Comparison of ENCODE assay signal across 11 cellular contexts in genomic region chr6:21808045-21808470, GRCh38.
DNase-seq lines count a peak whose midpoint lies in the region; ATAC-seq and TF ChIP-seq lines count a peak whose summit lies in the region.
"Had no signal": no experiment of that assay in that cellular context is flagged by ENCODE, and none has a peak within 500 bp of the region (broad histone marks: within the 10 kb centered on the region; RNA-seq: fewer than 3 reads in every experiment).

No MANE protein-coding gene starts in this region.

- no peak overlapping the region for H2BK5ac ChIP-seq in H9 (ENCODE audit: insufficient read length, low read length)

- H3K4me1 ChIP-seq in H9 (ENCODE audit: insufficient read depth, low read length) = no peaks in the 10 kb centered on the region; the same call in 1 of the 2 replicates
- peaks cover 0 to 6% of the 10 kb centered on the region in 2 donors for H3K4me1 ChIP-seq in adrenal gland (replicated peaks in 1 of 2)
- H3K4me1 ChIP-seq in heart right ventricle = peaks cover 0 to 27% (median 20%) of the 10 kb centered on the region in 9 donors

- H3K4me3 Mint-ChIP-seq in H9 = no peak overlapping the region
- H3K4me3 Mint-ChIP-seq: stimulated activated naive B cell treated with anti-CD40 and anti-IgM and Interleukin-4, amounts not matched to agents 10 μg/mL and 1 μg/mL and 100 μg/mL, for 72 hours had no signal

- H2AFZ ChIP-seq in H9 (ENCODE audit: low read length) = no peak overlapping the region
- H2AFZ ChIP-seq: PC-9 had no signal

- TF ChIP-seq CTCF in H9 (conservative IDR thresholded peaks at IDR 0.05) (no peak), adrenal gland (IDR thresholded peaks at IDR 0.05) (no peak), heart right ventricle (IDR thresholded peaks at IDR 0.05) (no peak)

- H3K9ac ChIP-seq in H9 (ENCODE audit: extremely low read depth, insufficient read length, low read length) = no peak overlapping the region

- H3K27me3 Mint-ChIP-seq in H9 (ENCODE audit: low read depth) = no peaks in the 10 kb centered on the region
- H3K27me3 Mint-ChIP-seq: stimulated activated naive B cell treated with anti-CD40 and anti-IgM and Interleukin-4, amounts not matched to agents 10 μg/mL and 1 μg/mL and 100 μg/mL, for 72 hours had no signal

- no peak overlapping the region for H3K4ac ChIP-seq in H9 (ENCODE audit: low read depth, low read length)

- no peak for TF ChIP-seq POLR2A in adrenal gland (IDR thresholded peaks at IDR 0.05)

- H3K4me1 Mint-ChIP-seq in H9 = peaks cover 16 to 19% of the 10 kb centered on the region in 2 experiments
- H3K4me1 Mint-ChIP-seq: stimulated activated naive B cell treated with anti-CD40 and anti-IgM and Interleukin-4, amounts not matched to agents 10 μg/mL and 1 μg/mL and 100 μg/mL, for 72 hours had no signal

- H3K27ac Mint-ChIP-seq in H9 = peak overlapping the region; percentile 57 to 88 (median 79); a peak in 6 of 7 replicates
- H3K27ac Mint-ChIP-seq: stimulated activated naive B cell treated with anti-CD40 and anti-IgM and Interleukin-4, amounts not matched to agents 10 μg/mL and 1 μg/mL and 100 μg/mL, for 72 hours had no signal

- H3K56ac ChIP-seq in H9 (ENCODE audit: insufficient read length, low read depth, low read length) = no peak overlapping the region

- peaks cover 2% of the 10 kb centered on the region; the same call in 1 of the 2 replicates for H3K79me2 ChIP-seq in H9 (ENCODE audit: insufficient read depth, low read length)

- no peak overlapping the region for H3K14ac ChIP-seq in H9 (ENCODE audit: insufficient read depth, low read length)

- peaks cover 9 to 38% (median 24%) of the 10 kb centered on the region in 3 experiments for H3K36me3 Mint-ChIP-seq in H9 (ENCODE audit: insufficient read depth in 1 of 3, low read depth in 3 of 3)
- H3K36me3 Mint-ChIP-seq: stimulated activated naive B cell treated with anti-CD40 and anti-IgM and Interleukin-4, amounts not matched to agents 10 μg/mL and 1 μg/mL and 100 μg/mL, for 72 hours had no signal

- H3K4me3 ChIP-seq in adrenal gland (peak overlapping the region in 1 of 4 donors; percentile 6), heart right ventricle (peak overlapping the region in 3 of 10 donors; percentile 3 to 17 (median 17)), skeletal muscle cell (ENCODE audit: low read depth, low read length) (no peak overlapping the region)
- H3K4me3 ChIP-seq: PC-9 had no signal

- H2AK5ac ChIP-seq in H9 (ENCODE audit: insufficient read length, low read length) = no peak overlapping the region

- no peaks in the 10 kb centered on the region for H3K36me3 ChIP-seq in adrenal gland (replicated peaks in 1 of 2)
- no peaks in the 10 kb centered on the region for H3K36me3 ChIP-seq in heart right ventricle

- H2BK120ac ChIP-seq in H9 (ENCODE audit: low read depth, low read length, poor library complexity, severe bottlenecking) = no peak overlapping the region

- no peak overlapping the region for H3K4me2 ChIP-seq in H9 (ENCODE audit: insufficient read depth, insufficient read length, low read length)
- H3K4me2 ChIP-seq: PC-9 had no signal

- H4K5ac ChIP-seq in H9 (ENCODE audit: insufficient read length, low read depth, low read length) = no peak overlapping the region

- no peak overlapping the region for H3T11ph ChIP-seq in H9 (ENCODE audit: low read length)

- H2BK20ac ChIP-seq in H9 (ENCODE audit: low read depth, low read length, poor library complexity, severe bottlenecking) = no peak overlapping the region

- WGBS in H9 (ENCODE audit: extremely low coverage, insufficient read length, low lambda C conversion rate) = no CpG with 5 or more reads among the region's 7 CpGs
- 47 to 61% (median 49%) methylated on average over 7 of the region's 7 CpGs for WGBS in adrenal gland, 4 donors
- 43 to 60% methylated on average over 7 of the region's 7 CpGs for WGBS in heart right ventricle, 2 donors

- H3K9me3 ChIP-seq in H9 (ENCODE audit: control insufficient read depth, low read depth, low read length) = no peaks in the 10 kb centered on the region
- no peaks in the 10 kb centered on the region for H3K9me3 ChIP-seq in adrenal gland (replicated peaks in 1 of 3)
- H3K9me3 ChIP-seq in heart right ventricle = no peaks in the 10 kb centered on the region

- DNase-seq in H9 (no peak), adrenal gland (peak in 4 of 7 donors; percentile 24 to 37 (median 26)), heart right ventricle (peak in 1 of 2 donors; percentile 30), skeletal muscle cell (ENCODE audit: low read depth) (peak; percentile 71), globus pallidus (ENCODE audit: low spot score) (no peak), amniotic stem cell (lab: John Stamatoyannopoulos, UW) (no peak)
- no peak for DNase-seq in stimulated activated CD4-positive, alpha-beta T cell treated with anti-CD3 and anti-CD28 coated beads, Interleukin-1b, Interleukin-23, amount 100 ng/mL, for 48 hours
- DNase-seq: Karpas-422; stimulated activated naive B cell treated with anti-CD40 and anti-IgM and Interleukin-4, amounts not matched to agents 10 μg/mL and 1 μg/mL and 100 μg/mL, for 72 hours had no signal

- ATAC-seq in heart right ventricle (peak; percentile 25 to 73 (median 63)), HG02588 (IDR thresholded peaks at IDR 0.05; ENCODE audit: unreplicated experiment) (no peak)
- ATAC-seq: stimulated activated naive B cell treated with anti-CD40 and anti-IgM and Interleukin-4, amounts not matched to agents 10 μg/mL and 1 μg/mL and 100 μg/mL, for 72 hours had no signal

- H3K18ac ChIP-seq in H9 (ENCODE audit: insufficient read length, low read depth, low read length) = no peak overlapping the region

- intact Hi-C loops in adrenal gland (cut with DNase I) = no loop called here
- intact Hi-C loops in heart right ventricle (cut with DNase I) = no loop called here

- no peaks in the 10 kb centered on the region for H3K23me2 ChIP-seq in H9 (ENCODE audit: insufficient read length, low read depth, low read length, poor library complexity, severe bottlenecking)

- no peak overlapping the region for H2BK15ac ChIP-seq in H9 (ENCODE audit: low read depth, low read length)

- peaks cover 2% of the 10 kb centered on the region for H4K20me1 ChIP-seq in H9 (ENCODE audit: control insufficient read depth, insufficient read depth, insufficient read length)

- no peak overlapping the region for H4K8ac ChIP-seq in H9 (replicated peaks; ENCODE audit: insufficient read length, low read depth, low read length)

- H3K27ac ChIP-seq in H9 (ENCODE audit: insufficient read length, low read depth, low read length) (no peak overlapping the region), adrenal gland (peak overlapping the region in 2 of 5 donors; percentile 4 to 26), heart right ventricle (peak overlapping the region in 9 of 10 donors; percentile 3 to 80 (median 54))
- H3K27ac ChIP-seq: PC-9 had no signal

- H2BK12ac ChIP-seq in H9 (ENCODE audit: insufficient read length, low read depth, low read length) = no peak overlapping the region

- H3K79me1 ChIP-seq in H9 (ENCODE audit: insufficient read depth, low read depth, low read length, poor library complexity, severe bottlenecking) = peaks cover 11% of the 10 kb centered on the region

- no peak overlapping the region for H4K91ac ChIP-seq in H9 (ENCODE audit: insufficient read length, low read depth, low read length)

- H3K9me3 Mint-ChIP-seq in H9 = no peaks in the 10 kb centered on the region

- H3K27me3 ChIP-seq in H9 (ENCODE audit: insufficient read depth, low read length) = no peaks in the 10 kb centered on the region
- no peaks in the 10 kb centered on the region for H3K27me3 ChIP-seq in adrenal gland
- H3K27me3 ChIP-seq in heart right ventricle = no peaks in the 10 kb centered on the region

- H3K23ac ChIP-seq in H9 (ENCODE audit: insufficient read length, low read depth, low read length) = no peak overlapping the region

Comparison
In these comparisons a context has a peak if more than half of its experiments do, and no peak if none do; other contexts are left out.
1. DNase-seq: peak in adrenal gland (4 of 7) and skeletal muscle cell (single experiment); none in H9 (single experiment), globus pallidus (single experiment), amniotic stem cell (single experiment) and stimulated activated CD4-positive, alpha-beta T cell treated with anti-CD3 and anti-CD28 coated beads, Interleukin-1b, Interleukin-23, amount 100 ng/mL, for 48 hours (single experiment).